In the genomic region with DNA sequence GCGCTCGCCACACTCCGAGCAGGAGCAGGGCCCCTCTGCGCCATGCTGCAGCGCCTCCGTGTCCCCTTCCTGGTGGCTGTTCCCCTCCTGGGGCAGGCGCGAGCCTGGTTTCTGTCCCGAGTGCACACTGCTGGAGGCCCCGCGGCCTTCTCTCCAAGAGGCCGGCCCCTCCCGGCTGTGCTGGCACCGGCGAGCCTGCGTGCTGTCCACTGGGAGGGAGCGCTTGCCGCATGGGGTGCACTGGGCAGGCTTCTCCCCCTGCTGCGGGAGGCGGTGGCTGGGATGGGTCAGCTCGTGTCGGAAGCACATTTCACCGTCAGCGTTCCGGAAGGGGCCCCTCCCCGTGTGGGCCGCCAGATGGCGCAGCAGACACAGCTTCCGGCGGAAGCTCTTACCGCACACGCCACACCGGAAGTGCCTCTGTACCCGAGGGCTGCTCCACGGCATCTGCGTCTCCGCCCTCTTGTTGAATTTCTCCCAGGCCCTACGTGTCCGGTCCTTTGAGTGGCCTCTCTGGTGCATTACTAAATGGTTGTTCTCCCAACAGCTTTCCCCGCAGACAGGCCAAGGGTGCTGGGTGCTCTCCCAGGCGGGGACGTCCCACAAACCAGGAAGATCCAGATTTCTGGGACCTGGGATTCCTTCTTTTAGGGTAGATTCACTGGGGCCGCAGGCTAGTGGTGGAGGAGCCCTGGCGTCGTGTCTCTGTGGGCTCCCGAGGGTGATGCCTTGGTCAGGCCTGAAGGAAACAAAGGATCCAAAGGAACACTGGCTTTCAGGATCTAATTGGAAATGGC, we compare ENCODE assay signal across 8 cellular contexts. TPM values are rescaled to one million over a fixed set of nuclear protein-coding genes. Genes with fewer than 3 reads are reported as not detected.
A peak's percentile ranks its signal among the peaks of the same experiment; 100 is the strongest.
DNase-seq lines count a peak whose midpoint lies in the region; ATAC-seq and TF ChIP-seq lines count a peak whose summit lies in the region.

No MANE protein-coding gene starts in this region.

- DNase-seq in HFFc6 (no peak), left cardiac atrium (peak; percentile 34), ureter (ENCODE audit: low spot score) (no peak), DMS79 (lab: John Stamatoyannopoulos, UW) (no peak), NCI-H1694 treated with DMSO at 0.1 percent for 48 hours (lab: John Stamatoyannopoulos, UW) (no peak)
- peak; percentile 71 for DNase-seq in activated CD8-positive, alpha-beta memory T cell treated with anti-CD3 and anti-CD28 coated beads, Interleukin-2, amount 50 U/mL, for 48 hours
- DNase-seq in stimulated activated CD4-positive, alpha-beta T cell treated with anti-CD3 and anti-CD28 coated beads, Interleukin-4, amount 100 ng/mL, for 1 hour: peak; percentile 52

- intact Hi-C loops in left cardiac atrium (cut with DNase I): no loop called here

- peaks cover 21% of the 10 kb centered on the region for H3K36me3 Mint-ChIP-seq in HFFc6 (ENCODE audit: low read depth)

- no peak overlapping the region for H3K27ac Mint-ChIP-seq in HFFc6

- H3K9me3 Mint-ChIP-seq in HFFc6: no peaks in the 10 kb centered on the region

- H3K27me3 Mint-ChIP-seq in HFFc6 (ENCODE audit: insufficient read depth): no peaks in the 10 kb centered on the region; the same call in 1 of the 2 replicates

- peak; percentile 34 to 57 for ATAC-seq in left cardiac atrium
- ATAC-seq in GM21447 (IDR thresholded peaks at IDR 0.05; ENCODE audit: unreplicated experiment): no peak

- H3K4me1 Mint-ChIP-seq in HFFc6 (ENCODE audit: low read depth): no peaks in the 10 kb centered on the region

- no peak overlapping the region for H3K4me3 Mint-ChIP-seq in HFFc6

- TF ChIP-seq CTCF in HFFc6 (IDR thresholded peaks at IDR 0.05): peak; percentile 48; the same call in 1 of the 2 replicates

RNA-seq across cellular contexts. Expression of a gene that starts 18.7 kb away (rescaled TPM):
- total RNA-seq in HFFc6 (2021; fragmentation: NEBNext Ultra II Directional; extraction: Animal tissue kit (Norgen Biotek cat#: 25700)): 1 to 10 TPM; 3.5 to 4.8 (median 3.9) TPM
- total RNA-seq in left cardiac atrium (1 to 10 TPM; 2.9 to 3.0 TPM), ureter (9.8 TPM)

RNA-seq across cellular contexts. Expression of a gene that starts 43.5 kb away (rescaled TPM):
- 100 to 1,000 TPM; 185 to 210 (median 200) TPM for total RNA-seq in HFFc6 (2021; fragmentation: NEBNext Ultra II Directional; extraction: Animal tissue kit (Norgen Biotek cat#: 25700))
- total RNA-seq in left cardiac atrium (10 to 100 TPM; 56.2 to 95.3 TPM), ureter (116 TPM)

RNA-seq across cellular contexts. Expression of a gene that starts 54.3 kb away (rescaled TPM):
- 1 to 10 TPM; 1.9 to 3.0 (median 2.2) TPM for total RNA-seq in HFFc6 (2021; fragmentation: NEBNext Ultra II Directional; extraction: Animal tissue kit (Norgen Biotek cat#: 25700))
- total RNA-seq in left cardiac atrium (1 to 10 TPM in 1 of 2 donors, under 1 TPM in 1; 0.79 to 1.0 TPM), ureter (3.0 TPM)

Comparison
In these comparisons a context has a peak if more than half of its experiments do, and no peak if none do; other contexts are left out.
1. DNase-seq: peak in activated CD8-positive, alpha-beta memory T cell treated with anti-CD3 and anti-CD28 coated beads, Interleukin-2, amount 50 U/mL, for 48 hours (single experiment), left cardiac atrium (single experiment) and stimulated activated CD4-positive, alpha-beta T cell treated with anti-CD3 and anti-CD28 coated beads, Interleukin-4, amount 100 ng/mL, for 1 hour (single experiment); none in HFFc6 (single experiment), ureter (single experiment), DMS79 (single experiment) and NCI-H1694 treated with DMSO at 0.1 percent for 48 hours (single experiment).